In genomic region chr17:17052462-17053221, GRCh38 we compare ENCODE assay signal across 8 cellular contexts. TPM values are rescaled to one million over a fixed set of nuclear protein-coding genes. Genes with fewer than 3 reads are reported as not detected.
A peak's percentile ranks its signal among the peaks of the same experiment; 100 is the strongest.
DNase-seq lines count a peak whose midpoint lies in the region; ATAC-seq and TF ChIP-seq lines count a peak whose summit lies in the region.
"Had no signal": no experiment of that assay in that cellular context is flagged by ENCODE, and none has a peak within 500 bp of the region (broad histone marks: within the 10 kb centered on the region; RNA-seq: fewer than 3 reads in every experiment).

No MANE protein-coding gene starts in this region.

- H3K27me3 ChIP-seq in lower lobe of right lung (ENCODE audit: low read depth) (no peaks in the 10 kb centered on the region), subcutaneous abdominal adipose tissue (ENCODE audit: control insufficient read depth in 5 of 5, insufficient read depth in 4 of 5, low read length in 5 of 5) (no peaks in the 10 kb centered on the region)

- H3K9me3 ChIP-seq in lower lobe of right lung (no peaks in the 10 kb centered on the region), subcutaneous abdominal adipose tissue (ENCODE audit: control insufficient read depth in 5 of 5, low read length in 5 of 5) (no peaks in the 10 kb centered on the region)

- H3K9ac ChIP-seq in subcutaneous abdominal adipose tissue (ENCODE audit: low read length in 5 of 5) = peak overlapping the region in 2 of 5 donors; percentile 45 to 48

- H3K4me1 ChIP-seq in lower lobe of right lung (peaks cover 85% of the 10 kb centered on the region), subcutaneous abdominal adipose tissue (ENCODE audit: control insufficient read depth in 5 of 5, insufficient read depth in 5 of 5, low read length in 5 of 5) (peaks cover 25 to 83% (median 69%) of the 10 kb centered on the region in 5 donors)

- H3K4me1 Mint-ChIP-seq in chondrocyte (ENCODE audit: low read depth) = peaks cover 64% of the 10 kb centered on the region

- no peaks in the 10 kb centered on the region for H3K36me3 Mint-ChIP-seq in chondrocyte (ENCODE audit: low read depth)

- no peak overlapping the region for H3K4me3 Mint-ChIP-seq in chondrocyte (ENCODE audit: unreplicated experiment)

- no peak overlapping the region for H3K4me3 ChIP-seq in lower lobe of right lung
- no peak overlapping the region for H3K4me3 ChIP-seq in subcutaneous abdominal adipose tissue (ENCODE audit: low read depth in 1 of 5, low read length in 5 of 5)

- ATAC-seq in lower lobe of right lung (peak; percentile 39 to 43), GM18519 (IDR thresholded peaks at IDR 0.05; ENCODE audit: low FRiP score, unreplicated experiment) (no peak)

- H3K9me3 Mint-ChIP-seq in chondrocyte (ENCODE audit: low read depth) = no peaks in the 10 kb centered on the region

- peaks cover 12% of the 10 kb centered on the region for H3K36me3 ChIP-seq in lower lobe of right lung
- peaks cover 0 to 4% (median 2%) of the 10 kb centered on the region in 5 donors for H3K36me3 ChIP-seq in subcutaneous abdominal adipose tissue (ENCODE audit: control insufficient read depth in 5 of 5, insufficient read depth in 5 of 5, low read length in 5 of 5)

- TF ChIP-seq CTCF in chondrocyte (IDR thresholded peaks at IDR 0.05) (no peak), lower lobe of right lung (IDR thresholded peaks at IDR 0.05) (no peak)

- peak; percentile 60 for DNase-seq in MV-4-11 (lab: John Stamatoyannopoulos, UW)
- DNase-seq in chondrocyte (ENCODE audit: low spot score) = peak; percentile 48
- DNase-seq in lower lobe of right lung = no peak
- DNase-seq in T-helper 1 cell = no peak
- no peak for DNase-seq in mucosa of gallbladder (ENCODE audit: low spot score)
- DNase-seq: mesendoderm had no signal

- H3K27ac Mint-ChIP-seq in chondrocyte (ENCODE audit: unreplicated experiment) = no peak overlapping the region

- no peaks in the 10 kb centered on the region for H3K27me3 Mint-ChIP-seq in chondrocyte (ENCODE audit: low read depth)

- intact Hi-C loops in lower lobe of right lung (cut with DNase I) = no loop called here

- peak overlapping the region; percentile 60 for H3K27ac ChIP-seq in lower lobe of right lung
- H3K27ac ChIP-seq in subcutaneous abdominal adipose tissue (ENCODE audit: low read depth, low read length) = peak overlapping the region; percentile 79

RNA-seq across cellular contexts. Expression of gene MPRIP, which starts 10.4 kb away (rescaled TPM):
- 197 to 352 TPM (median 345 TPM) in 3 replicates for total RNA-seq in chondrocyte
- 232 TPM for total RNA-seq in lower lobe of right lung
- total RNA-seq in mucosa of gallbladder = 263 TPM

Comparison
In these comparisons a context has a peak if more than half of its experiments do, and no peak if none do; other contexts are left out.
1. DNase-seq: peak in MV-4-11 (single experiment) and chondrocyte (single experiment); none in lower lobe of right lung (single experiment), T-helper 1 cell (0 of 5) and mucosa of gallbladder (single experiment).